In genomic region chr14:96212140-96212539, GRCh38 we compare ENCODE assay signal across 23 cellular contexts. TPM values are rescaled to one million over a fixed set of nuclear protein-coding genes. Genes with fewer than 3 reads are reported as not detected.
DNase-seq lines count a peak whose midpoint lies in the region; ATAC-seq, FAIRE-seq and TF ChIP-seq lines count a peak whose summit lies in the region.
"Had no signal": no experiment of that assay in that cellular context is flagged by ENCODE, and none has a peak within 500 bp of the region (broad histone marks: within the 10 kb centered on the region; RNA-seq: fewer than 3 reads in every experiment).

No MANE protein-coding gene starts in this region.

- POLR2A ChIA-PET in A549 (lab: Yijun Ruan, JAX), result interaction anchor here (0.6 kb wide), 1 partner anchor 75 kb away, joined by 3 read pairs; no protein-coding TSS in a partner anchor
- POLR2A ChIA-PET in RWPE1 (lab: Yijun Ruan, JAX; ENCODE audit: low non-redundant PET), result no interaction called here

- H3K4me2 ChIP-seq in A549, result no peak overlapping the region

- no peak for FAIRE-seq in A549 (lab: Jason Lieb, UNC)
- FAIRE-seq: A204.1, GM12878, H1 had no signal

- TF ChIP-seq RAD21 in A549 (conservative IDR thresholded peaks at IDR 0.05 in 1 of 2, IDR thresholded peaks at IDR 0.05 in 1 of 2), result no peak

- H3K27ac ChIP-seq in A549 (no peak overlapping the region), RWPE1 (peak overlapping the region; percentile 77), heart left ventricle (no peak overlapping the region)
- H3K27ac ChIP-seq: 22Rv1 had no signal

- H3K4me3 ChIP-seq in A549 (no peak overlapping the region), heart left ventricle (no peak overlapping the region)
- H3K4me3 ChIP-seq: GM12878 had no signal

- CTCF ChIA-PET in A549 (lab: Yijun Ruan, JAX) (interaction anchor here (1.9 kb wide), 1 partner anchor 63 kb away, joined by 8 read pairs; no protein-coding TSS in a partner anchor), RWPE1 (lab: Yijun Ruan, JAX) (no interaction called here)

- H3K36me3 ChIP-seq in heart left ventricle, result no peaks in the 10 kb centered on the region

- TF ChIP-seq POLR2A in A549 (IDR thresholded peaks at IDR 0.05; ENCODE audit: low read length) (no peak), heart left ventricle (IDR thresholded peaks at IDR 0.05) (no peak)

- H3K4me1 ChIP-seq in A549 (peaks cover 19% of the 10 kb centered on the region; the same call in 2 of the 3 replicates), heart left ventricle (no peaks in the 10 kb centered on the region)

- H3K9me3 ChIP-seq in A549 (peaks cover 12% of the 10 kb centered on the region; the same call in 2 of the 3 replicates), heart left ventricle (peaks cover 0 to 15% (median 5%) of the 10 kb centered on the region in 12 donors)

- TF ChIP-seq CTCF in A549 (IDR thresholded peaks at IDR 0.05), result no peak
- no peak for TF ChIP-seq CTCF in RWPE1 (conservative IDR thresholded peaks at IDR 0.05; ENCODE audit: low read depth)
- TF ChIP-seq CTCF in heart left ventricle (IDR thresholded peaks at IDR 0.05), result no peak

- no peak for DNase-seq in A549 (ENCODE audit: low read depth in 1 of 2, low spot score in 1 of 2)
- peak; percentile 46 for DNase-seq in HCEC 1CT
- no peak for DNase-seq in RWPE1 (ENCODE audit: low spot score)
- DNase-seq in iris pigment epithelial cell (ENCODE audit: low read depth), result peak; percentile 36
- DNase-seq in AG08395 (ENCODE audit: low spot score), result no peak
- no peak for DNase-seq in DMS79 treated with DMSO at 0.1 percent for 48 hours (lab: John Stamatoyannopoulos, UW)
- no peak for DNase-seq in heart left ventricle
- no peak for DNase-seq in stimulated activated CD4-positive, alpha-beta T cell treated with anti-CD3 and anti-CD28 coated beads, Interleukin-12 subunit alpha, Interleukin-12 subunit beta, amount 100 ng/mL, for 4 hours
- DNase-seq: ACHN; C1 segment of cervical spinal cord; Calu3; CD4-positive, alpha-beta memory T cell; COR-L47; DMS53; DND-41; GDM1; H7; HFFc6 had no signal

- no peaks in the 10 kb centered on the region for H3K27me3 ChIP-seq in heart left ventricle

- ATAC-seq in A549 (no peak), heart left ventricle (no peak)
- ATAC-seq: GM12878, HCT116 had no signal

- intact Hi-C loops in heart left ventricle (cut with DNase I), result no loop called here

- TF ChIP-seq EP300 in A549 (IDR thresholded peaks at IDR 0.05), result no peak

TF ChIP-seq in A549, 52 proteins besides CTCF, POLR2A, EP300 and RAD21:
- TF ChIP-seq MYC (IDR thresholded peaks at IDR 0.05; ENCODE audit: borderline replicate concordance, low read length), result no peak
- no peak for TF ChIP-seq FOSL2 (IDR thresholded peaks at IDR 0.05)
- peak; percentile 56 for TF ChIP-seq FOSL2 (CRISPR knock-in tag; IDR thresholded peaks at IDR 0.05)

RNA-seq across cellular contexts. Expression of gene BDKRB2, which starts 7.5 kb away (rescaled TPM):
- polyA plus RNA-seq in A549 (2011; rRNA removed), result 21.6 and 26.6 TPM in 2 replicates
- polyA plus RNA-seq in A549 (2012; cell fraction: cytosol; rRNA removed), result 7.2 and 9.5 TPM in 2 replicates
- polyA plus RNA-seq in A549 (2012; cell fraction: nucleus; rRNA removed), result 11.9 and 13.6 TPM in 2 replicates
- 12.1 to 19.6 TPM (median 13.9 TPM) in 3 replicates for polyA plus RNA-seq in A549 (2017; fragmentation: RNase III; extraction: RNeasy Plus Mini Kit Qiagen cat#74134 plus additional on column Dnase treatment)
- polyA minus RNA-seq in A549 (2011; rRNA and poly(A)+ RNA removed), result 66.9 and 71.1 TPM in 2 replicates
- total RNA-seq in heart left ventricle, result 1 to 10 TPM in 5 of 9 donors, under 1 TPM in 4; 0.14 to 3.3 (median 1.0) TPM
- polyA plus RNA-seq in heart left ventricle, result under 1 TPM; 0.27 to 0.49 TPM
- total RNA-seq: CD4-positive, alpha-beta memory T cell; GM12878 had no signal
- polyA plus RNA-seq: CD4-positive, alpha-beta memory T cell had no signal

RNA-seq across cellular contexts. Expression of gene BDKRB1, which starts 43.9 kb away (rescaled TPM):
- polyA plus RNA-seq in A549 (2011; rRNA removed) (3.3 and 3.5 TPM in 2 replicates), A549 (2017; fragmentation: RNase III; extraction: RNeasy Plus Mini Kit Qiagen cat#74134 plus additional on column Dnase treatment) (2.6 to 3.3 TPM (median 2.8 TPM) in 3 replicates), heart left ventricle (under 1 TPM; 0.08 to 0.23 TPM)
- 1.4 and 2.8 TPM in 2 replicates for polyA plus RNA-seq in A549 (2012; cell fraction: cytosol; rRNA removed)
- polyA plus RNA-seq in A549 (2012; cell fraction: nucleus; rRNA removed), result 5.9 and 7.0 TPM in 2 replicates
- polyA minus RNA-seq in A549 (2011; rRNA and poly(A)+ RNA removed), result 1.7 and 2.5 TPM in 2 replicates
- 1 to 10 TPM in 2 of 9 donors, not detected in 7; 1.4 to 1.7 TPM for total RNA-seq in heart left ventricle
- total RNA-seq: Calu3; CD4-positive, alpha-beta memory T cell; H1 had no signal
- polyA plus RNA-seq: CD4-positive, alpha-beta memory T cell; GM12878 had no signal

Comparison
In these comparisons a context has a peak if more than half of its experiments do, and no peak if none do; other contexts are left out.
1. DNase-seq: peak in HCEC 1CT (single experiment) and iris pigment epithelial cell (single experiment); none in A549 (0 of 2), RWPE1 (single experiment), AG08395 (single experiment), DMS79 treated with DMSO at 0.1 percent for 48 hours (single experiment), heart left ventricle (0 of 5) and stimulated activated CD4-positive, alpha-beta T cell treated with anti-CD3 and anti-CD28 coated beads, Interleukin-12 subunit alpha, Interleukin-12 subunit beta, amount 100 ng/mL, for 4 hours (single experiment).
2. RNA of gene BDKRB2, which starts 7.5 kb away (polyA plus RNA-seq): 7.2 to 26.6 TPM in A549; 0.27 to 0.49 TPM in heart left ventricle; every median in the first group is over 4 times any median in the second.